ENCODE assay signal across 34 cellular contexts in genomic region chr19:19229701-19230100, GRCh38. TPM values are rescaled to one million over a fixed set of nuclear protein-coding genes. Genes with fewer than 3 reads are reported as not detected.
"Had no signal": no experiment of that assay in that cellular context is flagged by ENCODE, and none has a peak within 500 bp of the region (broad histone marks: within the 10 kb centered on the region; RNA-seq: fewer than 3 reads in every experiment).

No MANE protein-coding gene starts in this region.

- H3K27ac ChIP-seq: ascending aorta, cardiac muscle cell, VCaP had no signal

- H3K4me3 ChIP-seq: ascending aorta, cardiac muscle cell had no signal

- ATAC-seq: activated CD8-positive, alpha-beta T cell treated with anti-CD3 and anti-CD28 coated beads for 36 hours; activated naive CD8-positive, alpha-beta T cell treated with anti-CD3 and anti-CD28 coated beads, Interleukin-2, amount 50 U/mL, for 24 hours; activated T-cell treated with anti-CD3 and anti-CD28 coated beads, Interleukin-2, amount 50 U/mL, for 4 hours; activated T-cell treated with anti-CD3 and anti-CD28 coated beads, Interleukin-2, amount 50 U/mL, for 72 hours; activated T-helper 17 cell treated with anti-CD3 and anti-CD28 coated beads, Interleukin-2, amount 50 U/mL, for 72 hours had no signal

- FAIRE-seq: bronchial epithelial cell, TTC549 had no signal

- H3K36me3 ChIP-seq: ascending aorta, cardiac muscle cell had no signal

- DNase-seq: activated B cell treated with CpG ODN at 0.5 μM for 24 hours; activated CD4-positive, alpha-beta memory T cell treated with anti-CD3 and anti-CD28 coated beads for 36 hours; activated CD4-positive, alpha-beta T cell treated with anti-CD3 and anti-CD28 coated beads for 4 hours; activated CD4-positive, alpha-beta T cell treated with anti-CD3 and anti-CD28 coated beads, Interleukin-2, amount 10 ng/mL, durations not matched to agents 24 days and 14 days; activated CD4-positive, alpha-beta T cell treated with anti-CD3 and anti-CD28 coated beads, Interleukin-2, amount 50 U/mL, for 1 hour; activated CD4-positive, alpha-beta T cell treated with anti-CD3 and anti-CD28 coated beads, Interleukin-2, amount 50 U/mL, for 4 hours; activated CD4-positive, CD25-positive, alpha-beta regulatory T cell treated with anti-CD3 and anti-CD28 coated beads, Interleukin-2, amount 50 U/mL, for 72 hours; activated CD8-positive, alpha-beta memory T cell treated with anti-CD3 and anti-CD28 coated beads, Interleukin-2, amount 50 U/mL, for 4 hours; activated CD8-positive, alpha-beta T cell treated with anti-CD3 and anti-CD28 coated beads for 36 hours; activated effector memory CD4-positive, alpha-beta T cell treated with anti-CD3 and anti-CD28 coated beads, Interleukin-2, amount 50 U/mL, for 16 hours; activated naive CD4-positive, alpha-beta T cell treated with anti-CD3 and anti-CD28 coated beads, Interleukin-2, amount 10 ng/mL, durations not matched to agents 7 days and 5 days; activated naive CD4-positive, alpha-beta T cell treated with Interleukin-2 at 50 U/mL for 16 hours; activated naive CD8-positive, alpha-beta T cell treated with anti-CD3 and anti-CD28 coated beads, Interleukin-2, amount 10 ng/mL, durations not matched to agents 7 days and 5 days; activated naive CD8-positive, alpha-beta T cell treated with anti-CD3 and anti-CD28 coated beads, Interleukin-2, amount 50 U/mL, for 24 hours; activated T-cell treated with anti-CD3 and anti-CD28 coated beads for 4 hours; activated T-cell treated with anti-CD3 and anti-CD28 coated beads, Interleukin-2, amount 50 U/mL, for 1 hour; activated T-cell treated with anti-CD3 and anti-CD28 coated beads, Interleukin-2, amount 50 U/mL, for 4 hours; activated T-cell treated with anti-CD3 and anti-CD28 coated beads, Interleukin-2, amount 50 U/mL, for 72 hours; amygdala; anterior cingulate cortex; caudate nucleus; cerebellar nuclear complex; T-helper 1 cell; T-helper 2 cell; T-helper 9 cell had no signal

RNA-seq across cellular contexts. Expression of gene NCAN, which starts 17.9 kb away (rescaled TPM):
- total RNA-seq: activated B cell treated with CpG ODN at 0.5 μM for 24 hours; activated CD4-positive, alpha-beta T cell treated with anti-CD3 and anti-CD28 coated beads, Interleukin-2, amount 10 ng/mL, durations not matched to agents 24 days and 14 days; activated CD8-positive, alpha-beta memory T cell treated with anti-CD3 and anti-CD28 coated beads for 36 hours; activated CD8-positive, alpha-beta T cell treated with anti-CD3 and anti-CD28 coated beads for 36 hours; activated naive CD8-positive, alpha-beta T cell treated with anti-CD3 and anti-CD28 coated beads, Interleukin-2, amount 10 ng/mL, durations not matched to agents 7 days and 5 days; activated T-helper 1 cell treated with anti-CD3 and anti-CD28 coated beads, Interleukin-12 subunit alpha, Interleukin-12 subunit beta, Interleukin-2, Interleukin-4 antibody, amounts not matched to agents 30 ng/mL and 10 ng/mL and 1 ng/mL, durations not matched to agents 14 hours and 24 hours and 36 hours; activated T-helper 17 cell treated with anti-CD3 and anti-CD28 coated beads, Interleukin-2, amount 50 U/mL, for 72 hours; ascending aorta; bronchial epithelial cell; chondrocyte had no signal
- polyA plus RNA-seq: cardiac muscle cell had no signal

RNA-seq across cellular contexts. Expression of gene TM6SF2, which starts 43.4 kb away (rescaled TPM):
- total RNA-seq: activated B cell treated with CpG ODN at 0.5 μM for 24 hours; activated CD4-positive, alpha-beta memory T cell treated with anti-CD3 and anti-CD28 coated beads for 36 hours; activated CD4-positive, alpha-beta T cell treated with anti-CD3 and anti-CD28 coated beads, Interleukin-2, amount 10 ng/mL, durations not matched to agents 24 days and 14 days; activated CD8-positive, alpha-beta memory T cell treated with anti-CD3 and anti-CD28 coated beads for 36 hours; activated CD8-positive, alpha-beta T cell treated with anti-CD3 and anti-CD28 coated beads for 36 hours; activated naive CD8-positive, alpha-beta T cell treated with anti-CD3 and anti-CD28 coated beads, Interleukin-2, amount 10 ng/mL, durations not matched to agents 7 days and 5 days; activated T-cell treated with anti-CD3 and anti-CD28 coated beads, Interleukin-2, amount 50 U/mL, for 4 hours; activated T-cell treated with anti-CD3 and anti-CD28 coated beads, Interleukin-2, amount 50 U/mL, for 72 hours; activated T-helper 1 cell treated with anti-CD3 and anti-CD28 coated beads, Interleukin-12 subunit alpha, Interleukin-12 subunit beta, Interleukin-2, Interleukin-4 antibody, amounts not matched to agents 30 ng/mL and 10 ng/mL and 1 ng/mL, durations not matched to agents 14 hours and 24 hours and 36 hours; activated T-helper 17 cell treated with anti-CD3 and anti-CD28 coated beads, Interleukin-2, amount 50 U/mL, for 72 hours; bronchial epithelial cell had no signal
